ENCODE assay signal across 26 cellular contexts in genomic region chr17:77033892-77034404, GRCh38.
"Had no signal": no experiment of that assay in that cellular context is flagged by ENCODE, and none has a peak within 500 bp of the region (broad histone marks: within the 10 kb centered on the region; RNA-seq: fewer than 3 reads in every experiment).

No MANE protein-coding gene starts in this region.

- H3K27ac ChIP-seq: breast epithelium, epithelial cell of prostate, left lung, pancreas, prostate gland, sigmoid colon, upper lobe of left lung, vagina, WERI-Rb-1 had no signal

- H3K36me3 ChIP-seq: breast epithelium, left lung, pancreas, prostate gland, sigmoid colon, upper lobe of left lung, vagina, WERI-Rb-1 had no signal

- H3K4me3 ChIP-seq: breast epithelium, left lung, pancreas, prostate gland, sigmoid colon, upper lobe of left lung, vagina had no signal

- H3K9me3 Mint-ChIP-seq: stimulated activated naive CD8-positive, alpha-beta T cell treated with anti-CD3 and anti-CD28 coated beads, Interleukin-15, Interleukin-2, amounts not matched to agents 100 ng/mL and 50 ng/mL, for 24 hours had no signal

- H3K27me3 ChIP-seq: pancreas, upper lobe of left lung, vagina had no signal

- H3K9me3 ChIP-seq: pancreas, prostate gland, vagina had no signal

- H3K4me3 Mint-ChIP-seq: activated naive CD4-positive, alpha-beta T cell treated with anti-CD3 and anti-CD28 coated beads, Interleukin-2, amount 10 ng/mL, durations not matched to agents 7 days and 5 days; activated naive CD8-positive, alpha-beta T cell treated with anti-CD3 and anti-CD28 coated beads, Interleukin-2, amount 10 ng/mL, durations not matched to agents 7 days and 5 days; dendritic cell treated with granulocyte-macrophage colony-stimulating factor and Interleukin-4, amounts not matched to agents 40 ng/mL and 50 ng/mL, for 4 days; stimulated activated effector memory CD8-positive, alpha-beta T cell treated with anti-CD3 and anti-CD28 coated beads, Interleukin-12 subunit alpha, Interleukin-12 subunit beta, amount 100 ng/mL, for 72 hours; stimulated activated naive CD8-positive, alpha-beta T cell treated with anti-CD3 and anti-CD28 coated beads, Interleukin-15, Interleukin-2, amounts not matched to agents 100 ng/mL and 50 ng/mL, for 24 hours had no signal

- H3K4me1 Mint-ChIP-seq: activated naive CD4-positive, alpha-beta T cell treated with anti-CD3 and anti-CD28 coated beads, Interleukin-2, amount 10 ng/mL, durations not matched to agents 7 days and 5 days had no signal

- ATAC-seq: activated CD4-positive, CD25-positive, alpha-beta regulatory T cell treated with anti-CD3 and anti-CD28 coated beads, Interleukin-2, amount 50 U/mL, for 24 hours; left lung; pancreas; stimulated activated effector memory CD8-positive, alpha-beta T cell treated with anti-CD3 and anti-CD28 coated beads, Interleukin-12 subunit alpha, Interleukin-12 subunit beta, amount 100 ng/mL, for 72 hours had no signal

- DNase-seq: activated CD4-positive, alpha-beta T cell treated with anti-CD3 and anti-CD28 coated beads for 48 hours; activated CD4-positive, alpha-beta T cell treated with anti-CD3 and anti-CD28 coated beads, Interleukin-2, amount 50 U/mL, for 48 hours; activated CD8-positive, alpha-beta memory T cell treated with anti-CD3 and anti-CD28 coated beads for 24 hours; activated gamma-delta T cell; activated naive CD4-positive, alpha-beta T cell treated with anti-CD3 and anti-CD28 coated beads, Interleukin-2, amount 10 ng/mL, durations not matched to agents 7 days and 5 days; activated naive CD8-positive, alpha-beta T cell treated with anti-CD3 and anti-CD28 coated beads, Interleukin-2, amount 10 ng/mL, durations not matched to agents 7 days and 5 days; amniotic stem cell; central memory CD4-positive, alpha-beta T cell; effector CD4-positive, alpha-beta T cell; left lung; nucleus accumbens; pancreas; sigmoid colon; small intestine; stimulated activated CD4-positive, alpha-beta T cell treated with anti-CD3 and anti-CD28 coated beads, Interleukin-4, amount 100 ng/mL, for 24 hours; T-helper 9 cell; upper lobe of left lung; WERI-Rb-1 had no signal

- H3K4me1 ChIP-seq: breast epithelium, left lung, pancreas, prostate gland, sigmoid colon, upper lobe of left lung, vagina had no signal

- H3K27ac Mint-ChIP-seq: activated naive CD4-positive, alpha-beta T cell treated with anti-CD3 and anti-CD28 coated beads, Interleukin-2, amount 10 ng/mL, durations not matched to agents 7 days and 5 days; activated naive CD8-positive, alpha-beta T cell treated with anti-CD3 and anti-CD28 coated beads, Interleukin-2, amount 10 ng/mL, durations not matched to agents 7 days and 5 days; dendritic cell treated with granulocyte-macrophage colony-stimulating factor and Interleukin-4, amounts not matched to agents 40 ng/mL and 50 ng/mL, for 4 days; stimulated activated effector memory CD8-positive, alpha-beta T cell treated with anti-CD3 and anti-CD28 coated beads, Interleukin-12 subunit alpha, Interleukin-12 subunit beta, amount 100 ng/mL, for 72 hours; stimulated activated naive CD8-positive, alpha-beta T cell treated with anti-CD3 and anti-CD28 coated beads, Interleukin-15, Interleukin-2, amounts not matched to agents 100 ng/mL and 50 ng/mL, for 24 hours had no signal

- H3K36me3 Mint-ChIP-seq: activated naive CD4-positive, alpha-beta T cell treated with anti-CD3 and anti-CD28 coated beads, Interleukin-2, amount 10 ng/mL, durations not matched to agents 7 days and 5 days; activated naive CD8-positive, alpha-beta T cell treated with anti-CD3 and anti-CD28 coated beads, Interleukin-2, amount 10 ng/mL, durations not matched to agents 7 days and 5 days; stimulated activated effector memory CD8-positive, alpha-beta T cell treated with anti-CD3 and anti-CD28 coated beads, Interleukin-12 subunit alpha, Interleukin-12 subunit beta, amount 100 ng/mL, for 72 hours had no signal
